ENCODE assay signal across 9 cellular contexts in genomic region chr6:166032366-166033171, GRCh38.
A peak's percentile ranks its signal among the peaks of the same experiment; 100 is the strongest.
DNase-seq lines count a peak whose midpoint lies in the region; ATAC-seq, FAIRE-seq and TF ChIP-seq lines count a peak whose summit lies in the region.
"Had no signal": no experiment of that assay in that cellular context is flagged by ENCODE, and none has a peak within 500 bp of the region (broad histone marks: within the 10 kb centered on the region; RNA-seq: fewer than 3 reads in every experiment).

No MANE protein-coding gene starts in this region.

- no peaks in the 10 kb centered on the region for H3K79me2 ChIP-seq in GM12878 (ENCODE audit: control insufficient read depth, insufficient read depth, low read length)

- FAIRE-seq in GM12878 (lab: Jason Lieb, UNC), result no peak

- no peaks in the 10 kb centered on the region for H3K27me3 ChIP-seq in BJ (ENCODE audit: control insufficient read depth, insufficient read depth, low read length)
- no peaks in the 10 kb centered on the region for H3K27me3 ChIP-seq in GM12878 (replicated peaks in 1 of 2; ENCODE audit: control insufficient read depth in 2 of 2, insufficient read depth in 2 of 2, low read length in 1 of 2)

- TF ChIP-seq CTCF in BJ (IDR thresholded peaks at IDR 0.05; ENCODE audit: insufficient read depth, low read depth, low read length), result peak; percentile 30; the same call in 1 of the 2 replicates
- TF ChIP-seq CTCF in HEK293 (tag by site-specific recombination; IDR thresholded peaks at IDR 0.05), result peak; percentile 42; the same call in 1 of the 2 replicates
- TF ChIP-seq CTCF in GM12878 (IDR thresholded peaks at IDR 0.05 in 2 of 3, conservative IDR thresholded peaks at IDR 0.05 in 1 of 3; ENCODE audit: control insufficient read depth in 2 of 3, extremely low read depth in 1 of 3, insufficient read depth in 1 of 3, low read depth in 3 of 3, low read length in 3 of 3), result peak in 2 of 3 experiments; percentile 10 to 32; a peak in 1 of 6 replicates

- ATAC-seq in GM12878 (peak; percentile 77), HG03460 (IDR thresholded peaks at IDR 0.05; ENCODE audit: unreplicated experiment) (no peak), GM18873 (IDR thresholded peaks at IDR 0.05; ENCODE audit: low FRiP score, unreplicated experiment) (no peak)

- no peak for TF ChIP-seq POLR2A in GM12878 (IDR thresholded peaks at IDR 0.05; ENCODE audit: low read depth, low read length)

- TF ChIP-seq EP300 in GM12878 (IDR thresholded peaks at IDR 0.05; ENCODE audit: borderline replicate concordance in 1 of 2, control insufficient read depth in 1 of 2, low read depth in 2 of 2, low read length in 2 of 2), result no peak

- RAD21 ChIA-PET in GM12878 (lab: Charles Lee; ENCODE audit: unreplicated experiment), result interaction anchor here (0.6 kb wide), 1 partner anchor 358 kb away, joined by 4 read pairs; no protein-coding TSS in a partner anchor

- no peaks in the 10 kb centered on the region for H4K20me1 ChIP-seq in GM12878 (ENCODE audit: control insufficient read depth, insufficient read depth)

- no peak overlapping the region for H3K9ac ChIP-seq in GM12878 (ENCODE audit: control insufficient read depth, insufficient read depth, low read length)

- no peaks in the 10 kb centered on the region for H3K4me1 ChIP-seq in HEK293 (ENCODE audit: control insufficient read depth, insufficient read depth, low read length)
- H3K4me1 ChIP-seq in GM12878 (ENCODE audit: control insufficient read depth, insufficient read depth, low read length), result no peaks in the 10 kb centered on the region
- no peaks in the 10 kb centered on the region for H3K4me1 ChIP-seq in mesodermal cell (ENCODE audit: control insufficient read depth, insufficient read depth, low read length, poor library complexity, severe bottlenecking)

- DNase-seq in BJ (ENCODE audit: low read depth) (peak; percentile 66), GM12878 (ENCODE audit: low read depth, low spot score) (no peak), NCI-H510A treated with DMSO at 0.1 percent for 48 hours (lab: John Stamatoyannopoulos, UW) (no peak), MV-4-11 (lab: John Stamatoyannopoulos, UW) (no peak)
- DNase-seq: stimulated activated CD4-positive, alpha-beta T cell treated with anti-CD3 and anti-CD28 coated beads, Interleukin-15, amount 100 ng/mL, for 24 hours had no signal

- CTCF ChIA-PET in BJ (lab: Yijun Ruan, JAX) (interaction anchor here (0.6 to 1.5 kb wide), 6 partner anchors 9 to 173 kb away, joined by 3 to 4 read pairs (median 3); no protein-coding TSS in a partner anchor), HEK293 (lab: Yijun Ruan, JAX) (interaction anchor here (0.6 to 3.1 kb wide), 9 partner anchors 9 to 1126 kb away, joined by 3 to 13 read pairs (median 4); no protein-coding TSS in a partner anchor), GM12878 (lab: Yijun Ruan, JAX) (no interaction called here)

- in situ Hi-C loops in GM12878 (cut with MboI), result no loop called here

- POLR2A ChIA-PET in BJ (lab: Charles Lee) (no interaction called here), HEK293 (lab: Yijun Ruan, JAX) (interaction anchor here (0.6 kb wide), 1 partner anchor 990 kb away, joined by 3 read pairs; no protein-coding TSS in a partner anchor), GM12878 (lab: Charles Lee) (no interaction called here)

- TF ChIP-seq RAD21 in GM12878 (IDR thresholded peaks at IDR 0.05; ENCODE audit: insufficient read depth, low read depth, low read length), result no peak

- H3K9me3 ChIP-seq in HEK293 (ENCODE audit: control insufficient read depth, insufficient read depth, low read depth, low read length), result no peaks in the 10 kb centered on the region
- no peaks in the 10 kb centered on the region for H3K9me3 ChIP-seq in GM12878 (replicated peaks; ENCODE audit: control insufficient read depth, insufficient read depth, low read length)
- no peaks in the 10 kb centered on the region for H3K9me3 ChIP-seq in mesodermal cell (ENCODE audit: control insufficient read depth, low read length)

- intact Hi-C loops in GM12878 (cut with micrococcal nuclease; ENCODE audit: unreplicated experiment), result no loop called here

- H2AFZ ChIP-seq in GM12878 (ENCODE audit: control insufficient read depth, low read depth, low read length), result no peak overlapping the region

- 53% methylated on average over 9 of the region's 9 CpGs for WGBS in GM12878 (ENCODE audit: insufficient coverage, insufficient replicate concordance, low lambda C conversion rate, missing lambda C conversion rate)
- 60 to 64% methylated on average over 5 to 6 of the region's 9 CpGs for WGBS in mesodermal cell (ENCODE audit: insufficient coverage in 2 of 2), 2 experiments

- BruUV-seq in GM12878 (replicated peaks; lab: Mats Ljungman, UMichigan), result no TSS peak

- SMC1A ChIA-PET in GM12878 (lab: Charles Lee; ENCODE audit: uncharacterized antibody, unreplicated experiment), result no interaction called here

- H3K36me3 ChIP-seq in BJ (ENCODE audit: control insufficient read depth, insufficient read depth, low read length) (no peaks in the 10 kb centered on the region), HEK293 (ENCODE audit: control insufficient read depth in 2 of 2, insufficient read depth in 1 of 2, low read length in 2 of 2) (no peaks in the 10 kb centered on the region), GM12878 (ENCODE audit: control insufficient read depth in 2 of 2, insufficient read depth in 2 of 2, low read length in 1 of 2) (no peaks in the 10 kb centered on the region), mesodermal cell (ENCODE audit: control insufficient read depth, insufficient read depth, low read length) (no peaks in the 10 kb centered on the region)

- no peak overlapping the region for H3K4me3 ChIP-seq in BJ (ENCODE audit: low read depth, low read length)
- no peak overlapping the region for H3K4me3 ChIP-seq in HEK293 (ENCODE audit: low read depth, low read length)
- no peak overlapping the region for H3K4me3 ChIP-seq in GM12878
- H3K4me3 ChIP-seq in mesodermal cell (ENCODE audit: extremely low read depth, insufficient read depth, low read length, poor library complexity, severe bottlenecking), result no peak overlapping the region

- H3K27ac ChIP-seq in HEK293 (ENCODE audit: extremely low read depth, low read depth, low read length), result no peak overlapping the region
- no peak overlapping the region for H3K27ac ChIP-seq in GM12878 (ENCODE audit: control insufficient read depth, insufficient read depth)
- peak overlapping the region; percentile 43 for H3K27ac ChIP-seq in mesodermal cell (ENCODE audit: low read depth, low read length, severe bottlenecking)

- H3K4me2 ChIP-seq in GM12878 (ENCODE audit: control insufficient read depth, insufficient read depth), result no peak overlapping the region

TF ChIP-seq in HEK293, 187 proteins besides CTCF, POLR2A, EP300 and RAD21 (continues in another document):
- 0 out of 2 replicates have a peak, but pooled peaks have one; percentile 18 for TF ChIP-seq OSR2 (tag by site-specific recombination; IDR thresholded peaks at IDR 0.05)
- TF ChIP-seq SCRT2 (tag by site-specific recombination; IDR thresholded peaks at IDR 0.05), result peak; percentile 48
- TF ChIP-seq ZNF335 (tag by site-specific recombination; conservative IDR thresholded peaks at IDR 0.05), result peak; percentile 49
- TF ChIP-seq ZNF76 (tag by site-specific recombination; IDR thresholded peaks at IDR 0.05; ENCODE audit: borderline replicate concordance, low read depth), result no peak

TF ChIP-seq in GM12878, 131 proteins besides CTCF, POLR2A, EP300 and RAD21:
- TF ChIP-seq ZNF384 (IDR thresholded peaks at IDR 0.05; ENCODE audit: borderline replicate concordance, low read depth, low read length) (no peak), HSF1 (IDR thresholded peaks at IDR 0.05; ENCODE audit: low read depth, low read length) (no peak), RAD51 (IDR thresholded peaks at IDR 0.05) (no peak), LARP7 (IDR thresholded peaks at IDR 0.05) (no peak), SKIL (IDR thresholded peaks at IDR 0.05; ENCODE audit: low read depth, poor library complexity, severe bottlenecking) (no peak), YBX1 (IDR thresholded peaks at IDR 0.05) (no peak), MTA3 (IDR thresholded peaks at IDR 0.05; ENCODE audit: borderline replicate concordance, low read length) (no peak), RB1 (IDR thresholded peaks at IDR 0.05; ENCODE audit: borderline replicate concordance) (no peak), MXI1 (IDR thresholded peaks at IDR 0.05; ENCODE audit: low read depth, low read length) (no peak), NR2C1 (IDR thresholded peaks at IDR 0.05) (no peak)
